8 cellular contexts compared by ENCODE assay signal in the genomic region with DNA sequence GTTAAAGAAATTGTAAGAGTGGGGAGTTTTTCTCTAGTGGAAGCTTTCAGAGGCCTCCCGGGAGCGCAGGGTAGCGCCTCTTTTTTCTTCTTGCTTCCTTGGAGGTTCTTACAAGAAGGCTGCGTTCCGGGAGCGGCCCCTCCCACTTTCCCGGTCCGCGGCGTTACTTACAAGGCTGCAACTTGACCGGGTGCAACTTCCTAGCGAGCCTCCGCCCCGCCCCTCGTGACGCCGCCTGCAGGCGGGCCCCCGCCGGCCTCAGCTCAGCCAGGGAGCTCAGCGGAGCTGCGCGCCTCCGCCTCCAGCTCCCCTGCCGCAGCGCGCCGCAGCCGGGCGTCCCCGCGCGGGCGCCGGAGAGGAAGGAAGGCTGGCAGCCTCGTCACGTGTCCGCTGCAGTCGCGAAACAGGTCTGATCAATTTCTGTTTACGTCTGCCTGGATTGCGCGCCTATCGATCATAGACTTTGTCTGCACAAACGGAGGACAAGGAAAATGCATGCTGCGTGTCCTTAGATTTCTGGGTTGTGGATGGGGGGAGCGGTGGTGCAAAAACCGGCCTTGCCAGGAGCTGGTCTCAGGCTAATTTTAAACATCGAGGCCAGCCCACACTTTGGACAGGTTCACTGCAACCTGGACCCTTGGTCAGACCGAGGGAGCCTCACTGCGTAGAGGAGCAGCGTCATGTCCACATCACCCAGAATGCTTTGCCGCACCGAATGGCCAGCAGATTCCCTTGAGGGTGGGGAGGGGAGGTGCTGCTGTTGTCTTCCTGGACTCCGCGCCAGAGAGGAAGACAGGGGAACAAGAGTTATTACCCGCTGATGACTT. TPM values are rescaled to one million over a fixed set of nuclear protein-coding genes. Genes with fewer than 3 reads are reported as not detected.
DNase-seq lines count a peak whose midpoint lies in the region; ATAC-seq and TF ChIP-seq lines count a peak whose summit lies in the region.

A gene with protein sequence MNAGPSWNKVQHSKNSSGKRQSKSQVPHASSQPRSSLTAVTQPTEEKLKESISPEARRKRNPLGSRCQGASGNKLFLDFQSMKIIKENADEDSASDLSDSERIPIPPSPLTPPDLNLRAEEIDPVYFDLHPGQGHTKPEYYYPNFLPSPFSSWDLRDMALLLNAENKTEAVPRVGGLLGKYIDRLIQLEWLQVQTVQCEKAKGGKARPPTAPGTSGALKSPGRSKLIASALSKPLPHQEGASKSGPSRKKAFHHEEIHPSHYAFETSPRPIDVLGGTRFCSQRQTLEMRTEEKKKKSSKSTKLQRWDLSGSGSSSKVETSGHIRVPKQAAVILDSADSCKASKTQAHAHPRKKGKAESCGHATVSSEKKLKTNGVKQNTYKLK (plus strand): TSS at position 261 of the 827 bp plus-strand sequence. CDS start 3,555 bp downstream, outside the sequence.
A gene with protein sequence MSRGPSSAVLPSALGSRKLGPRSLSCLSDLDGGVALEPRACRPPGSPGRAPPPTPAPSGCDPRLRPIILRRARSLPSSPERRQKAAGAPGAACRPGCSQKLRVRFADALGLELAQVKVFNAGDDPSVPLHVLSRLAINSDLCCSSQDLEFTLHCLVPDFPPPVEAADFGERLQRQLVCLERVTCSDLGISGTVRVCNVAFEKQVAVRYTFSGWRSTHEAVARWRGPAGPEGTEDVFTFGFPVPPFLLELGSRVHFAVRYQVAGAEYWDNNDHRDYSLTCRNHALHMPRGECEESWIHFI (minus strand): TSS at position 177 of the 827 bp plus-strand sequence. CDS start 374 bp downstream, outside the sequence.

- H3K27ac ChIP-seq in PC-9, result peak within 1 kb of the TSS; percentile 81

- no peak; the same call in 1 of the 2 replicates for TF ChIP-seq EP300 in Ishikawa (IDR thresholded peaks at IDR 0.05; ENCODE audit: borderline replicate concordance)

- H3K4me1 ChIP-seq in PC-9 (replicated peaks; ENCODE audit: insufficient read depth), result peaks cover 50% of the 10 kb centered on the region

- H3F3A ChIP-seq in PC-9 (ENCODE audit: insufficient read depth, low read depth), result peaks cover 41% of the 10 kb centered on the region

- peak within 1 kb of the TSS; percentile 97 for H2AFZ ChIP-seq in PC-9

- TF ChIP-seq CTCF in PC-9 (conservative IDR thresholded peaks at IDR 0.05), result peak; percentile 18; the same call in 1 of the 2 replicates

- CTCF ChIA-PET in PC-9 (lab: Charles Lee), result no interaction called here

- no peak for TF ChIP-seq RAD21 in Ishikawa (IDR thresholded peaks at IDR 0.05; ENCODE audit: low read depth)

- H3K9me2 ChIP-seq in PC-9 (ENCODE audit: insufficient read depth), result no peaks in the 10 kb centered on the region

- POLR2A ChIA-PET in PC-9 (lab: Charles Lee; ENCODE audit: unreplicated experiment), result interaction anchor here (0.6 to 1.0 kb wide), 6 partner anchors 10 to 110 kb away, joined by 3 to 10 read pairs (median 3); no protein-coding TSS in a partner anchor

- DNase-seq in DMS53 (lab: John Stamatoyannopoulos, UW) (peak; percentile 96), PC-9 (peak; percentile 95 to 98), myocyte (ENCODE audit: low read depth) (peak; percentile 96)
- DNase-seq in activated T-cell treated with anti-CD3 and anti-CD28 coated beads, Interleukin-2, amount 50 U/mL, for 48 hours, result peak; percentile 90 to 94
- DNase-seq in stimulated activated CD8-positive, alpha-beta memory T cell treated with anti-CD3 and anti-CD28 coated beads, Interleukin-7, amount 100 ng/mL, for 4 hours (ENCODE audit: low read depth in 2 of 2), result peak; percentile 72 to 87

- H3K27me3 ChIP-seq in PC-9 (ENCODE audit: insufficient read depth, low read depth), result no peaks in the 10 kb centered on the region

- ATAC-seq in GM21619 (IDR thresholded peaks at IDR 0.05; ENCODE audit: unreplicated experiment) (peak; percentile 92), esophagus mucosa (peak; percentile 98)

- BruUV-seq in PC-9 (replicated peaks; lab: Mats Ljungman, UMichigan), result no TSS peak

- no peaks in the 10 kb centered on the region; the same call in 1 of the 2 replicates for H3K9me3 ChIP-seq in PC-9 (ENCODE audit: insufficient read depth, low read depth)

- peaks cover 62% of the 10 kb centered on the region for H3K79me2 ChIP-seq in PC-9 (ENCODE audit: low read depth)

- intact Hi-C loops in PC-9 (cut with micrococcal nuclease; ENCODE audit: unreplicated experiment), result loop anchor here (2.0 to 10.0 kb wide), 3 partner anchors 47 to 346 kb away; no protein-coding TSS in a partner anchor

- peak within 1 kb of the TSS; percentile 83 for H3K4me2 ChIP-seq in PC-9

- peaks cover 17% of the 10 kb centered on the region; the same call in 1 of the 2 replicates for H3K36me3 ChIP-seq in PC-9 (ENCODE audit: low read depth)

- H4K20me1 ChIP-seq in PC-9 (ENCODE audit: insufficient read depth), result 0 out of 2 replicates have a peak, but pooled peaks cover 8% of the 10 kb centered on the region

- H3K4me3 ChIP-seq in PC-9, result peak within 1 kb of the TSS; percentile 72

TF ChIP-seq in Ishikawa, 13 proteins besides CTCF, POLR2A, EP300 and RAD21:
- TF ChIP-seq TCF12 (IDR thresholded peaks at IDR 0.05; ENCODE audit: low read depth) (no peak), ZBTB7A (IDR thresholded peaks at IDR 0.05; ENCODE audit: low read depth) (no peak), YY1 (IDR thresholded peaks at IDR 0.05; ENCODE audit: low read depth) (no peak; the same call in 1 of the 2 replicates), FOXM1 (IDR thresholded peaks at IDR 0.05; ENCODE audit: borderline replicate concordance, low read depth) (no peak), TEAD4 (IDR thresholded peaks at IDR 0.05) (no peak), CEBPB (IDR thresholded peaks at IDR 0.05) (no peak), CREB1 (IDR thresholded peaks at IDR 0.05; ENCODE audit: low read depth) (no peak), TAF1 (IDR thresholded peaks at IDR 0.05; ENCODE audit: low read depth) (peak; percentile 43), NFIC (IDR thresholded peaks at IDR 0.05) (no peak; the same call in 1 of the 2 replicates), EGR1 (IDR thresholded peaks at IDR 0.05) (no peak)
- TF ChIP-seq, protein P1, sequence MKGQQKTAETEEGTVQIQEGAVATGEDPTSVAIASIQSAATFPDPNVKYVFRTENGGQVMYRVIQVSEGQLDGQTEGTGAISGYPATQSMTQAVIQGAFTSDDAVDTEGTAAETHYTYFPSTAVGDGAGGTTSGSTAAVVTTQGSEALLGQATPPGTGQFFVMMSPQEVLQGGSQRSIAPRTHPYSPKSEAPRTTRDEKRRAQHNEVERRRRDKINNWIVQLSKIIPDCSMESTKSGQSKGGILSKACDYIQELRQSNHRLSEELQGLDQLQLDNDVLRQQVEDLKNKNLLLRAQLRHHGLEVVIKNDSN (IDR thresholded peaks at IDR 0.05), result peak; percentile 92
- TF ChIP-seq, protein P2, sequence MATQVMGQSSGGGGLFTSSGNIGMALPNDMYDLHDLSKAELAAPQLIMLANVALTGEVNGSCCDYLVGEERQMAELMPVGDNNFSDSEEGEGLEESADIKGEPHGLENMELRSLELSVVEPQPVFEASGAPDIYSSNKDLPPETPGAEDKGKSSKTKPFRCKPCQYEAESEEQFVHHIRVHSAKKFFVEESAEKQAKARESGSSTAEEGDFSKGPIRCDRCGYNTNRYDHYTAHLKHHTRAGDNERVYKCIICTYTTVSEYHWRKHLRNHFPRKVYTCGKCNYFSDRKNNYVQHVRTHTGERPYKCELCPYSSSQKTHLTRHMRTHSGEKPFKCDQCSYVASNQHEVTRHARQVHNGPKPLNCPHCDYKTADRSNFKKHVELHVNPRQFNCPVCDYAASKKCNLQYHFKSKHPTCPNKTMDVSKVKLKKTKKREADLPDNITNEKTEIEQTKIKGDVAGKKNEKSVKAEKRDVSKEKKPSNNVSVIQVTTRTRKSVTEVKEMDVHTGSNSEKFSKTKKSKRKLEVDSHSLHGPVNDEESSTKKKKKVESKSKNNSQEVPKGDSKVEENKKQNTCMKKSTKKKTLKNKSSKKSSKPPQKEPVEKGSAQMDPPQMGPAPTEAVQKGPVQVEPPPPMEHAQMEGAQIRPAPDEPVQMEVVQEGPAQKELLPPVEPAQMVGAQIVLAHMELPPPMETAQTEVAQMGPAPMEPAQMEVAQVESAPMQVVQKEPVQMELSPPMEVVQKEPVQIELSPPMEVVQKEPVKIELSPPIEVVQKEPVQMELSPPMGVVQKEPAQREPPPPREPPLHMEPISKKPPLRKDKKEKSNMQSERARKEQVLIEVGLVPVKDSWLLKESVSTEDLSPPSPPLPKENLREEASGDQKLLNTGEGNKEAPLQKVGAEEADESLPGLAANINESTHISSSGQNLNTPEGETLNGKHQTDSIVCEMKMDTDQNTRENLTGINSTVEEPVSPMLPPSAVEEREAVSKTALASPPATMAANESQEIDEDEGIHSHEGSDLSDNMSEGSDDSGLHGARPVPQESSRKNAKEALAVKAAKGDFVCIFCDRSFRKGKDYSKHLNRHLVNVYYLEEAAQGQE (IDR thresholded peaks at IDR 0.05; ENCODE audit: low read depth), result no peak
- TF ChIP-seq, protein P3, sequence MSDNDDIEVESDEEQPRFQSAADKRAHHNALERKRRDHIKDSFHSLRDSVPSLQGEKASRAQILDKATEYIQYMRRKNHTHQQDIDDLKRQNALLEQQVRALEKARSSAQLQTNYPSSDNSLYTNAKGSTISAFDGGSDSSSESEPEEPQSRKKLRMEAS (IDR thresholded peaks at IDR 0.05), result peak; percentile 78

RNA-seq across cellular contexts. Expression of the first gene that starts in this region (rescaled TPM):
- 11.7 and 20.2 TPM in 2 replicates for total RNA-seq in PC-9 (2021)
- 11.0 TPM for total RNA-seq in esophagus mucosa
- total RNA-seq in myocyte, result 8.2 and 10.0 TPM in 2 replicates
- polyA plus RNA-seq in myocyte (2012), result 2.7 TPM

RNA-seq across cellular contexts. Expression of the second gene that starts in this region (rescaled TPM):
- total RNA-seq in PC-9 (2021) (9.0 and 9.9 TPM in 2 replicates), esophagus mucosa (8.6 TPM), myocyte (6.7 and 7.3 TPM in 2 replicates)
- polyA plus RNA-seq in myocyte (2012), result 2.4 TPM

Comparison
In these comparisons a context has a peak if more than half of its experiments do, and no peak if none do; other contexts are left out.
1. Peak in every context shown above with its lines: DNase-seq, ATAC-seq, H3K4me3 ChIP-seq and H3K27ac ChIP-seq.